Comparison of ENCODE assay signal across 11 cellular contexts in genomic region chr11:64396079-64396591, GRCh38. TPM values are rescaled to one million over a fixed set of nuclear protein-coding genes. Genes with fewer than 3 reads are reported as not detected.
DNase-seq lines count a peak whose midpoint lies in the region; ATAC-seq, FAIRE-seq and TF ChIP-seq lines count a peak whose summit lies in the region.
"Had no signal": no experiment of that assay in that cellular context is flagged by ENCODE, and none has a peak within 500 bp of the region (broad histone marks: within the 10 kb centered on the region; RNA-seq: fewer than 3 reads in every experiment).

No MANE protein-coding gene starts in this region.

- H3K9me1 ChIP-seq in K562 (ENCODE audit: control insufficient read depth, insufficient read depth, low read length): no peaks in the 10 kb centered on the region

- TF ChIP-seq CTCF in liver (IDR thresholded peaks at IDR 0.05; ENCODE audit: low read depth, low read length, missing input control) (no peak), HepG2 (CRISPR knock-in tag; IDR thresholded peaks at IDR 0.05) (no peak), K562 (IDR thresholded peaks at IDR 0.05 in 2 of 3, conservative IDR thresholded peaks at IDR 0.05 in 1 of 3; ENCODE audit: insufficient read depth in 2 of 3, low read depth in 1 of 3, low read length in 3 of 3) (no peak)

- H3K27ac Mint-ChIP-seq in activated T-cell treated with anti-CD3 and anti-CD28 coated beads, Interleukin-2, amount 50 U/mL, for 24 hours: no peak overlapping the region

- POLR2A ChIA-PET in HepG2 (lab: Yijun Ruan, JAX): no interaction called here
- POLR2A ChIA-PET in K562 (lab: Yijun Ruan, JAX): interaction anchor here (0.7 to 1.4 kb wide), 7 partner anchors 9 to 1111 kb away, joined by 3 to 4 read pairs (median 3); no protein-coding TSS in a partner anchor

- H3K4me1 ChIP-seq in liver (ENCODE audit: control insufficient read depth in 4 of 4, insufficient read depth in 4 of 4, low read length in 3 of 4): peaks cover 0 to 12% (median 4%) of the 10 kb centered on the region in 4 donors
- peaks cover 9% of the 10 kb centered on the region for H3K4me1 ChIP-seq in HepG2 (ENCODE audit: insufficient read depth, low read length)
- peaks cover 8% of the 10 kb centered on the region in 2 experiments; a peak in 3 of 5 replicates for H3K4me1 ChIP-seq in K562 (replicated peaks in 1 of 2; ENCODE audit: control insufficient read depth in 2 of 2, insufficient read depth in 2 of 2, low read length in 2 of 2)

- no peak for DNase-seq in HepG2 (ENCODE audit: low spot score)
- DNase-seq in K562 (ENCODE audit: extremely low read depth in 1 of 4, low spot score in 3 of 4): no peak
- DNase-seq in left lobe of liver (ENCODE audit: low spot score): no peak
- no peak for DNase-seq in activated T-cell treated with anti-CD3 and anti-CD28 coated beads, Interleukin-2, amount 50 U/mL, for 24 hours
- DNase-seq in NCI-H69 (lab: John Stamatoyannopoulos, UW): no peak
- DNase-seq: activated T-cell treated with anti-CD3 and anti-CD28 coated beads, Interleukin-2, amount 50 U/mL, for 1 hour; NCI-H1436 had no signal

- WGBS in liver: 25% methylated on average over 15 of the region's 15 CpGs
- WGBS in HepG2 (ENCODE audit: low lambda C conversion rate): 33% methylated on average over 13 of the region's 15 CpGs
- 3% methylated on average over 14 of the region's 15 CpGs for WGBS in K562 (ENCODE audit: insufficient coverage, low coverage, missing lambda C conversion rate)

- in situ Hi-C loops in HepG2 (cut with HindIII; ENCODE audit: extremely low pct_ligation_motif_present, low pct_unique_long_range_greater_than_20kb): no loop called here
- in situ Hi-C loops in K562 (cut with MboI): no loop called here

- no peak overlapping the region for H3K4me3 Mint-ChIP-seq in activated T-cell treated with anti-CD3 and anti-CD28 coated beads, Interleukin-2, amount 50 U/mL, for 24 hours

- H3K27ac ChIP-seq in liver (ENCODE audit: low read depth in 1 of 2, low read length in 2 of 2) (no peak overlapping the region), HepG2 (ENCODE audit: extremely low read length, insufficient read depth, low read length) (no peak overlapping the region), K562 (ENCODE audit: extremely low read depth, low read depth, low read length) (no peak overlapping the region)

- TF ChIP-seq RAD21 in liver (IDR thresholded peaks at IDR 0.05) (no peak), HepG2 (CRISPR knock-in tag; IDR thresholded peaks at IDR 0.05) (no peak), K562 (CRISPR knock-in tag; conservative IDR thresholded peaks at IDR 0.05 in 1 of 2, IDR thresholded peaks at IDR 0.05 in 1 of 2) (no peak)

- H3K9ac ChIP-seq in liver (ENCODE audit: low read depth in 1 of 2, low read length in 2 of 2) (no peak overlapping the region), HepG2 (ENCODE audit: insufficient read depth, low read depth, low read length) (no peak overlapping the region), K562 (ENCODE audit: insufficient read depth in 1 of 2, low read depth in 2 of 2, low read length in 2 of 2) (0 out of 4 replicates have a peak overlapping the region, but pooled peaks of 1 of the 2 experiments have one; percentile 55)

- intact Hi-C loops in HepG2 (cut with micrococcal nuclease; ENCODE audit: unreplicated experiment) (no loop called here), K562 (cut with micrococcal nuclease) (no loop called here)

- H3K4me2 ChIP-seq in HepG2 (ENCODE audit: low read depth, low read length) (no peak overlapping the region), K562 (ENCODE audit: insufficient read depth, low read length) (no peak overlapping the region)

- FAIRE-seq in HepG2 (lab: Jason Lieb, UNC): no peak
- FAIRE-seq in K562 (lab: Jason Lieb, UNC): no peak
- FAIRE-seq: TTC549 had no signal

- H3K9me3 Mint-ChIP-seq in activated T-cell treated with anti-CD3 and anti-CD28 coated beads, Interleukin-2, amount 50 U/mL, for 24 hours: no peaks in the 10 kb centered on the region

- no peaks in the 10 kb centered on the region for H3K27me3 ChIP-seq in liver (ENCODE audit: control insufficient read depth in 4 of 4, insufficient read depth in 4 of 4, low read length in 3 of 4)
- peaks cover 0 to 28% of the 10 kb centered on the region in 2 experiments; a peak in 4 of 5 replicates for H3K27me3 ChIP-seq in HepG2 (ENCODE audit: control insufficient read depth in 1 of 2, insufficient read depth in 2 of 2, low read length in 2 of 2)
- H3K27me3 ChIP-seq in K562 (ENCODE audit: control insufficient read depth in 2 of 2, insufficient read depth in 2 of 2, low read length in 2 of 2): peaks cover 16 to 61% of the 10 kb centered on the region in 2 experiments

- H3K4me3 ChIP-seq in liver (ENCODE audit: low read depth in 1 of 3, low read length in 3 of 3): no peak overlapping the region
- H3K4me3 ChIP-seq in HepG2 (replicated peaks in 1 of 3; ENCODE audit: insufficient read depth in 1 of 3, low read depth in 2 of 3, low read length in 3 of 3): no peak overlapping the region
- no peak overlapping the region for H3K4me3 ChIP-seq in K562

- H3K9me3 ChIP-seq in liver (ENCODE audit: control insufficient read depth in 4 of 4, low read length in 3 of 4): no peaks in the 10 kb centered on the region
- no peaks in the 10 kb centered on the region for H3K9me3 ChIP-seq in HepG2 (ENCODE audit: low read length)
- no peaks in the 10 kb centered on the region for H3K9me3 ChIP-seq in K562 (replicated peaks; ENCODE audit: control insufficient read depth, insufficient read depth, low read depth, low read length)

- BruUV-seq in HepG2 (replicated peaks; lab: Mats Ljungman, UMichigan) (no TSS peak), K562 (replicated peaks; lab: Mats Ljungman, UMichigan) (no TSS peak)

- H4K20me1 ChIP-seq in HepG2 (ENCODE audit: insufficient read depth, low read length): no peaks in the 10 kb centered on the region
- H4K20me1 ChIP-seq in K562 (replicated peaks; ENCODE audit: control insufficient read depth, insufficient read depth, low read length): 0 out of 2 replicates have a peak, but pooled peaks cover 3% of the 10 kb centered on the region

- H3K36me3 ChIP-seq in liver (ENCODE audit: control insufficient read depth in 4 of 4, insufficient read depth in 3 of 4, low read depth in 1 of 4, low read length in 3 of 4): no peaks in the 10 kb centered on the region
- no peaks in the 10 kb centered on the region for H3K36me3 ChIP-seq in HepG2 (replicated peaks in 1 of 2; ENCODE audit: control insufficient read depth in 1 of 2, insufficient read depth in 2 of 2, low read length in 2 of 2)
- H3K36me3 ChIP-seq in K562 (ENCODE audit: control insufficient read depth, insufficient read depth, low read length): no peaks in the 10 kb centered on the region

- H2AFZ ChIP-seq in HepG2 (ENCODE audit: low read length) (no peak overlapping the region), K562 (ENCODE audit: low read depth, low read length) (no peak overlapping the region)

- H3K36me3 Mint-ChIP-seq in activated T-cell treated with anti-CD3 and anti-CD28 coated beads, Interleukin-2, amount 50 U/mL, for 24 hours (ENCODE audit: low read depth): no peaks in the 10 kb centered on the region

- no peaks in the 10 kb centered on the region for H3K79me2 ChIP-seq in HepG2 (ENCODE audit: insufficient read depth, low read length)
- no peaks in the 10 kb centered on the region for H3K79me2 ChIP-seq in K562 (ENCODE audit: control insufficient read depth, insufficient read depth, low read length)

- ATAC-seq in HepG2 (no peak), K562 (no peak; the same call in 2 of the 3 replicates), left lobe of liver (peak; percentile 42), GM19035 (IDR thresholded peaks at IDR 0.05; ENCODE audit: unreplicated experiment) (no peak), HG02938 (IDR thresholded peaks at IDR 0.05; ENCODE audit: unreplicated experiment) (no peak)

- TF ChIP-seq EP300 in HepG2 (IDR thresholded peaks at IDR 0.05; ENCODE audit: low read depth in 2 of 2, low read length in 2 of 2) (no peak), HepG2 (CRISPR knock-in tag; IDR thresholded peaks at IDR 0.05; ENCODE audit: borderline replicate concordance) (no peak), K562 (IDR thresholded peaks at IDR 0.05; ENCODE audit: low read length) (no peak)

- H3K4me1 Mint-ChIP-seq in activated T-cell treated with anti-CD3 and anti-CD28 coated beads, Interleukin-2, amount 50 U/mL, for 24 hours (ENCODE audit: low read depth): peaks cover 12% of the 10 kb centered on the region

- CTCF ChIA-PET in HepG2 (lab: Yijun Ruan, JAX; ENCODE audit: low intra/inter-chr PET ratio, low total read pairs): no interaction called here
- CTCF ChIA-PET in K562 (lab: Yijun Ruan, JAX; ENCODE audit: low intra/inter-chr PET ratio): no interaction called here

- TF ChIP-seq POLR2A in HepG2 (IDR thresholded peaks at IDR 0.05; ENCODE audit: insufficient read depth in 1 of 2, low read depth in 2 of 2, low read length in 2 of 2) (no peak), K562 (conservative IDR thresholded peaks at IDR 0.05) (no peak)

- peaks cover 3% of the 10 kb centered on the region for H3K27me3 Mint-ChIP-seq in activated T-cell treated with anti-CD3 and anti-CD28 coated beads, Interleukin-2, amount 50 U/mL, for 24 hours

RNA-seq across cellular contexts. Expression of gene RPS6KA4, which starts 37.2 kb away (rescaled TPM):
- 10 to 100 TPM; 10.8 to 13.5 TPM for total RNA-seq in liver
- polyA plus RNA-seq in liver: 1 to 10 TPM; 2.0 to 9.1 TPM
- total RNA-seq in HepG2 (2016; rRNA removed; fragmentation: Illumina TruSeq; extraction: Trizol): 8.9 and 14.2 TPM in 2 replicates
- 3.2 and 3.4 TPM in 2 replicates for total RNA-seq in HepG2 (2016; cell fraction: cytosol; rRNA removed; fragmentation: Illumina TruSeq; extraction: Trizol; ENCODE audit: low read depth)
- 7.2 and 13.5 TPM in 2 replicates for total RNA-seq in HepG2 (2016; cell fraction: insoluble cytoplasmic fraction; rRNA removed; fragmentation: Illumina TruSeq; extraction: Trizol)
- total RNA-seq in HepG2 (2016; cell fraction: membrane; rRNA removed; fragmentation: Illumina TruSeq; extraction: Trizol): 9.3 and 10.1 TPM in 2 replicates
- total RNA-seq in HepG2 (2016; cell fraction: nucleus; rRNA removed; fragmentation: Illumina TruSeq; extraction: Trizol): 9.5 and 11.5 TPM in 2 replicates
- 8.9 and 12.2 TPM in 2 replicates for polyA plus RNA-seq in HepG2 (2011; rRNA removed)
- polyA plus RNA-seq in HepG2 (2011; cell fraction: cytosol; rRNA removed): 7.1 and 9.1 TPM in 2 replicates
- polyA plus RNA-seq in HepG2 (2011; cell fraction: nucleus; rRNA removed): 37.0 and 38.2 TPM in 2 replicates
- 5.8 and 12.8 TPM in 2 replicates for polyA plus RNA-seq in HepG2 (2012)
- polyA plus RNA-seq in HepG2 (2016; cell fraction: cytosol; fragmentation: Illumina TruSeq; extraction: Trizol; ENCODE audit: low read depth): 3.1 and 3.8 TPM in 2 replicates
- polyA plus RNA-seq in HepG2 (2016; cell fraction: insoluble cytoplasmic fraction; fragmentation: Illumina TruSeq; extraction: Trizol; ENCODE audit: low read depth): 10.0 and 10.2 TPM in 2 replicates
- polyA plus RNA-seq in HepG2 (2016; cell fraction: membrane; fragmentation: Illumina TruSeq; extraction: Trizol; ENCODE audit: low read depth): 6.7 and 8.9 TPM in 2 replicates
- polyA plus RNA-seq in HepG2 (2016; cell fraction: nucleus; fragmentation: Illumina TruSeq; extraction: Trizol; ENCODE audit: insufficient read depth, low read depth): 19.2 and 21.5 TPM in 2 replicates
- polyA minus RNA-seq in HepG2 (2011; rRNA and poly(A)+ RNA removed; ENCODE audit: low replicate concordance): 25.7 and 70.4 TPM in 2 replicates
- 8.2 and 8.6 TPM in 2 replicates for polyA minus RNA-seq in HepG2 (2011; cell fraction: cytosol; rRNA and poly(A)+ RNA removed)
- 13.4 and 15.9 TPM in 2 replicates for polyA minus RNA-seq in HepG2 (2011; cell fraction: nucleus; rRNA and poly(A)+ RNA removed)
- total RNA-seq in K562 (2011; cell fraction: chromatin; rRNA removed; ENCODE audit: low replicate concordance): 33.5 and 109 TPM in 2 replicates
- total RNA-seq in K562 (2011; cell fraction: nucleolus; rRNA removed): 69.5 and 71.5 TPM in 2 replicates
- 35.5 and 40.0 TPM in 2 replicates for total RNA-seq in K562 (2011; cell fraction: nucleoplasm; rRNA removed)
- total RNA-seq in K562 (2014; rRNA removed): 19.1 and 23.0 TPM in 2 replicates
- total RNA-seq in K562 (2014; rRNA removed; fragmentation: Illumina TruSeq; extraction: Trizol): 4.5 and 7.2 TPM in 2 replicates
- total RNA-seq in K562 (2015; rRNA removed; fragmentation: Illumina TruSeq; extraction: Trizol): 13.3 and 15.6 TPM in 2 replicates
- 20.4 and 23.8 TPM in 2 replicates for total RNA-seq in K562 (2021)
- polyA plus RNA-seq in K562 (2011; rRNA removed): 9.8 and 12.0 TPM in 2 replicates
- polyA plus RNA-seq in K562 (2011; cell fraction: cytosol; rRNA removed): 8.3 and 20.1 TPM in 2 replicates
- polyA plus RNA-seq in K562 (2011; cell fraction: nucleus; rRNA removed): 42.6 and 76.4 TPM in 2 replicates
- polyA plus RNA-seq in K562 (2012): 16.0 and 24.3 TPM in 2 replicates
- polyA plus RNA-seq in K562 (2014; fragmentation: Illumina TruSeq; extraction: Trizol): 6.7 and 10.2 TPM in 2 replicates
- polyA plus RNA-seq in K562 (2014; fragmentation: Nextera tagmentation; extraction: Ambion mirVana): under 1 TPM; 0.15 to 0.27 TPM
- 16.0 and 17.3 TPM in 2 replicates for polyA plus RNA-seq in K562 (2014; rRNA removed)
- polyA minus RNA-seq in K562 (2011; rRNA and poly(A)+ RNA removed): 4.6 and 9.7 TPM in 2 replicates
- 13.5 and 19.8 TPM in 2 replicates for polyA minus RNA-seq in K562 (2011; cell fraction: cytosol; rRNA and poly(A)+ RNA removed)
- 24.9 and 30.8 TPM in 2 replicates for polyA minus RNA-seq in K562 (2011; cell fraction: nucleus; rRNA and poly(A)+ RNA removed)
- total RNA-seq in left lobe of liver: 9.8 TPM

RNA-seq across cellular contexts. Expression of gene CCDC88B, which starts 56.1 kb away (rescaled TPM):
- 1 to 10 TPM; 4.4 to 4.9 TPM for total RNA-seq in liver
- 1 to 10 TPM; 3.5 to 3.6 TPM for polyA plus RNA-seq in liver
- 4.8 and 5.2 TPM in 2 replicates for total RNA-seq in HepG2 (2016; rRNA removed; fragmentation: Illumina TruSeq; extraction: Trizol)
- 0.79 and 2.6 TPM in 2 replicates for total RNA-seq in HepG2 (2016; cell fraction: cytosol; rRNA removed; fragmentation: Illumina TruSeq; extraction: Trizol; ENCODE audit: low read depth)
- 4.5 and 6.0 TPM in 2 replicates for total RNA-seq in HepG2 (2016; cell fraction: insoluble cytoplasmic fraction; rRNA removed; fragmentation: Illumina TruSeq; extraction: Trizol)
- 2.3 and 3.5 TPM in 2 replicates for total RNA-seq in HepG2 (2016; cell fraction: membrane; rRNA removed; fragmentation: Illumina TruSeq; extraction: Trizol)
- total RNA-seq in HepG2 (2016; cell fraction: nucleus; rRNA removed; fragmentation: Illumina TruSeq; extraction: Trizol): 1.6 and 4.1 TPM in 2 replicates
- polyA plus RNA-seq in HepG2 (2011; rRNA removed): 3.6 and 5.2 TPM in 2 replicates
- 3.3 and 7.3 TPM in 2 replicates for polyA plus RNA-seq in HepG2 (2011; cell fraction: cytosol; rRNA removed)
- polyA plus RNA-seq in HepG2 (2011; cell fraction: nucleus; rRNA removed): 5.2 and 5.4 TPM in 2 replicates
- 3.7 and 4.5 TPM in 2 replicates for polyA plus RNA-seq in HepG2 (2012)
- polyA plus RNA-seq in HepG2 (2016; cell fraction: cytosol; fragmentation: Illumina TruSeq; extraction: Trizol; ENCODE audit: low read depth): 2.2 and 3.7 TPM in 2 replicates
- 5.2 and 6.7 TPM in 2 replicates for polyA plus RNA-seq in HepG2 (2016; cell fraction: insoluble cytoplasmic fraction; fragmentation: Illumina TruSeq; extraction: Trizol; ENCODE audit: low read depth)
- polyA plus RNA-seq in HepG2 (2016; cell fraction: membrane; fragmentation: Illumina TruSeq; extraction: Trizol; ENCODE audit: low read depth): 1.4 and 2.3 TPM in 2 replicates
- 3.9 and 4.5 TPM in 2 replicates for polyA plus RNA-seq in HepG2 (2016; cell fraction: nucleus; fragmentation: Illumina TruSeq; extraction: Trizol; ENCODE audit: insufficient read depth, low read depth)
- polyA minus RNA-seq in HepG2 (2011; rRNA and poly(A)+ RNA removed; ENCODE audit: low replicate concordance): 2.7 and 7.5 TPM in 2 replicates
- 1.1 and 1.8 TPM in 2 replicates for polyA minus RNA-seq in HepG2 (2011; cell fraction: cytosol; rRNA and poly(A)+ RNA removed)
- polyA minus RNA-seq in HepG2 (2011; cell fraction: nucleus; rRNA and poly(A)+ RNA removed): 1.5 and 3.2 TPM in 2 replicates
- 6.1 and 13.7 TPM in 2 replicates for total RNA-seq in K562 (2011; cell fraction: chromatin; rRNA removed; ENCODE audit: low replicate concordance)
- total RNA-seq in K562 (2011; cell fraction: nucleolus; rRNA removed): 8.7 and 12.0 TPM in 2 replicates
- 7.3 and 11.5 TPM in 2 replicates for total RNA-seq in K562 (2011; cell fraction: nucleoplasm; rRNA removed)
- 15.2 and 16.1 TPM in 2 replicates for total RNA-seq in K562 (2014; rRNA removed)
- total RNA-seq in K562 (2014; rRNA removed; fragmentation: Illumina TruSeq; extraction: Trizol): 2.7 and 4.7 TPM in 2 replicates
- 10.3 and 12.1 TPM in 2 replicates for total RNA-seq in K562 (2015; rRNA removed; fragmentation: Illumina TruSeq; extraction: Trizol)
- total RNA-seq in K562 (2021): 11.9 and 13.0 TPM in 2 replicates
- polyA plus RNA-seq in K562 (2011; rRNA removed): 5.2 and 10.7 TPM in 2 replicates
- 10.3 and 16.8 TPM in 2 replicates for polyA plus RNA-seq in K562 (2011; cell fraction: cytosol; rRNA removed)
- 13.5 and 14.6 TPM in 2 replicates for polyA plus RNA-seq in K562 (2011; cell fraction: nucleus; rRNA removed)
- 10.6 and 21.0 TPM in 2 replicates for polyA plus RNA-seq in K562 (2012)
- 7.9 and 13.4 TPM in 2 replicates for polyA plus RNA-seq in K562 (2014; fragmentation: Illumina TruSeq; extraction: Trizol)
- 1 to 10 TPM in 1 of 2 experiments, under 1 TPM in 1; 0.13 to 1.7 TPM for polyA plus RNA-seq in K562 (2014; fragmentation: Nextera tagmentation; extraction: Ambion mirVana)
- 16.3 and 18.1 TPM in 2 replicates for polyA plus RNA-seq in K562 (2014; rRNA removed)
- 1.2 and 1.5 TPM in 2 replicates for polyA minus RNA-seq in K562 (2011; rRNA and poly(A)+ RNA removed)
- polyA minus RNA-seq in K562 (2011; cell fraction: cytosol; rRNA and poly(A)+ RNA removed): 2.2 and 7.0 TPM in 2 replicates
- polyA minus RNA-seq in K562 (2011; cell fraction: nucleus; rRNA and poly(A)+ RNA removed): 2.2 and 5.9 TPM in 2 replicates
- total RNA-seq in left lobe of liver: 4.0 TPM
